8 cellular contexts compared by ENCODE assay signal in the genomic region with DNA sequence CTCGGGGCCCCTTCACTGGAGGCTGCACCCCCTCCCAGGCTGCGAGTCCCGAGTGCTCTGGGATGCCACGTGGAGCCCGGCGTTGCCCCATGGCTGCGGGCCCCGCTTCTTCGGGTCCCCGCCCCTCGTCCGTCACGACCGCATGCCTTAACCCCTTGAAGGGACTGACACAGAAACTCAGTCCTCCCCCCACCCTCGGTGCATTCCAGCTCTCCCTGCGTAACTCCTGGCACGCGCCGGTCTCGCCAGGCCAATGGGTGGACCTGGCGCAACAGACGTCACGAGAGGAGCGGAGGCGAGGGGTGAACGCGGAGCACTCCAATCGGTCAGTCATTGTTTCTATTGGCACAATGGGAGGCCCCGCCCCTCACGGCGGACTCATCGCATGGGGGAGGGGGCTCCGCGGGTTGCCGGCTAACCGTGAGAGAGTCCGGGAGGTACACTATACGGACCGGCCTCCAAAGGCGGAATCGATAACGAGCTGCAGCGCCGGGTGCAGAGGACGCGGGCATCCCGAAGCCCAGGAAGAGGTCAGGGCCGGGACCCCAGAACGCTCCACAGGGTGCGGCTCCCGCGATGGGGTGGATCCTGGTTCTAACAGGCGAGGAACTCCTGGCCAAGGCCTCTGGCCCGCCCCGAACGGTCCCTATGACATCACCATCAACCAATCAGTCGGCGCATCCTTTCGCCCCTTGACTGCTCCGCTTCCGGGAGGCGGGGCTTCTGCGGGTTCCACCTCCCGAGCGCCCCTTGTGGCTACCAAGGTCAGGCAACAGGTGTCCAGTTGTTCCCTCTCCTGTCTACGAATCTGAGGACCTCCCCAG. TPM values are rescaled to one million over a fixed set of nuclear protein-coding genes. Genes with fewer than 3 reads are reported as not detected.
DNase-seq lines count a peak whose midpoint lies in the region; TF ChIP-seq lines count a peak whose summit lies in the region.

No MANE protein-coding gene starts in this region.

- peaks cover 8% of the 10 kb centered on the region for H3K4me1 ChIP-seq in OCI-LY1 (ENCODE audit: insufficient read depth, low read length, severe bottlenecking)
- peaks cover 30% of the 10 kb centered on the region for H3K4me1 ChIP-seq in mononuclear cell (ENCODE audit: insufficient read depth, low read length)

- no peaks in the 10 kb centered on the region for H3K79me2 ChIP-seq in OCI-LY1 (ENCODE audit: insufficient read depth, low read length)

- no peaks in the 10 kb centered on the region for H3K27me3 ChIP-seq in OCI-LY1 (ENCODE audit: insufficient read depth, low read length)
- H3K27me3 ChIP-seq in mononuclear cell (ENCODE audit: insufficient read depth, low read length): peaks cover 24% of the 10 kb centered on the region

- no peak overlapping the region for H2AFZ ChIP-seq in OCI-LY1 (ENCODE audit: low read length)

- peak overlapping the region; percentile 73 for H3K9ac ChIP-seq in OCI-LY1 (ENCODE audit: low read length)

- H3K9me2 ChIP-seq in OCI-LY1 (ENCODE audit: low read depth, low read length): no peaks in the 10 kb centered on the region

- no peaks in the 10 kb centered on the region for H3K9me3 ChIP-seq in OCI-LY1 (ENCODE audit: low read length)
- H3K9me3 ChIP-seq in mononuclear cell (ENCODE audit: low read depth, low read length): no peaks in the 10 kb centered on the region

- peak overlapping the region; percentile 67 for H3K4me3 ChIP-seq in OCI-LY1 (ENCODE audit: low read depth, low read length, poor library complexity, severe bottlenecking)
- peak overlapping the region; percentile 47 for H3K4me3 ChIP-seq in mononuclear cell (ENCODE audit: low read length)

- peak; percentile 92 for DNase-seq in COR-L47 (lab: John Stamatoyannopoulos, UW)
- peak; percentile 99 for DNase-seq in GM20000 (ENCODE audit: low spot score)
- DNase-seq in HT-29 (ENCODE audit: low spot score): peak; percentile 97
- DNase-seq in activated T-cell treated with anti-CD3 and anti-CD28 coated beads for 4 hours: peak; percentile 69
- DNase-seq in epithelial cell of prostate (ENCODE audit: low read depth, low spot score): peak; percentile 96
- peak; percentile 88 to 93 for DNase-seq in stimulated activated CD8-positive, alpha-beta memory T cell treated with anti-CD3 and anti-CD28 coated beads, Interleukin-2, amount 100 ng/mL, for 48 hours (ENCODE audit: low read depth in 2 of 2)

- no peaks in the 10 kb centered on the region for H3F3A ChIP-seq in OCI-LY1 (ENCODE audit: insufficient read depth, low read length)

- H3K27ac ChIP-seq in OCI-LY1 (ENCODE audit: low read depth, low read length, poor library complexity, severe bottlenecking) (peak overlapping the region; percentile 67), epithelial cell of prostate (peak overlapping the region; percentile 94)

- peak overlapping the region; percentile 89 for H3K4me2 ChIP-seq in OCI-LY1 (ENCODE audit: low read length)

- H4K20me1 ChIP-seq in OCI-LY1 (ENCODE audit: insufficient read depth, low read length): no peaks in the 10 kb centered on the region

- TF ChIP-seq CTCF in GM20000 (IDR thresholded peaks at IDR 0.05; ENCODE audit: extremely low read depth, missing control alignments) (peak; percentile 62), OCI-LY1 (IDR thresholded peaks at IDR 0.05; ENCODE audit: low read length) (peak; percentile 62)

- H3K36me3 ChIP-seq in OCI-LY1 (ENCODE audit: insufficient read depth, low read length): 0 out of 2 replicates have a peak, but pooled peaks cover 8% of the 10 kb centered on the region

RNA-seq across cellular contexts. Expression of gene CELSR3, which starts 1.0 kb away (rescaled TPM):
- total RNA-seq in HT-29 (2014; rRNA removed; shearing (Covaris generic)): 9.9 and 12.5 TPM in 2 replicates
- total RNA-seq in mononuclear cell: 2.6 TPM

RNA-seq across cellular contexts. Expression of gene NCKIPSD, which starts 22.0 kb away (rescaled TPM):
- 33.8 and 42.8 TPM in 2 replicates for total RNA-seq in HT-29 (2014; rRNA removed; shearing (Covaris generic))
- 6.3 TPM for total RNA-seq in mononuclear cell

RNA-seq across cellular contexts. Expression of gene SLC26A6, which starts 28.4 kb away (rescaled TPM):
- total RNA-seq in HT-29 (2014; rRNA removed; shearing (Covaris generic)): 28.3 and 32.1 TPM in 2 replicates
- 8.4 TPM for total RNA-seq in mononuclear cell

RNA-seq across cellular contexts. Expression of gene TMEM89, which starts 42.1 kb away (rescaled TPM):
- not detected in 2 replicates for total RNA-seq in HT-29 (2014; rRNA removed; shearing (Covaris generic))
- 0.42 TPM for total RNA-seq in mononuclear cell

RNA-seq across cellular contexts. Expression of gene IP6K2, which starts 53.3 kb away (rescaled TPM):
- 46.8 and 55.9 TPM in 2 replicates for total RNA-seq in HT-29 (2014; rRNA removed; shearing (Covaris generic))
- total RNA-seq in mononuclear cell: 92.5 TPM

Comparison
In these comparisons a context has a peak if more than half of its experiments do, and no peak if none do; other contexts are left out.
1. Peak in every context shown above with its lines: DNase-seq, H3K4me3 ChIP-seq and H3K27ac ChIP-seq.